14 cellular contexts compared by ENCODE assay signal in genomic region chr2:63855418-63856301, GRCh38. TPM values are rescaled to one million over a fixed set of nuclear protein-coding genes. Genes with fewer than 3 reads are reported as not detected.
A peak's percentile ranks its signal among the peaks of the same experiment; 100 is the strongest.
DNase-seq lines count a peak whose midpoint lies in the region; ATAC-seq, FAIRE-seq and TF ChIP-seq lines count a peak whose summit lies in the region.
"Had no signal": no experiment of that assay in that cellular context is flagged by ENCODE, and none has a peak within 500 bp of the region (broad histone marks: within the 10 kb centered on the region; RNA-seq: fewer than 3 reads in every experiment).

No MANE protein-coding gene starts in this region.

- no peak for TF ChIP-seq RAD21 in H1 (IDR thresholded peaks at IDR 0.05 in 1 of 2, conservative IDR thresholded peaks at IDR 0.05 in 1 of 2; ENCODE audit: low read depth in 2 of 2, low read length in 2 of 2)

- H4K5ac ChIP-seq in H1 (ENCODE audit: insufficient read length, low read depth, low read length), result no peak overlapping the region

- peak overlapping the region; percentile 37; the same call in 1 of the 2 replicates for H2BK5ac ChIP-seq in H1 (ENCODE audit: low read depth, low read length)

- H3K56ac ChIP-seq in H1 (replicated peaks; ENCODE audit: insufficient read length, low read depth, low read length), result no peak overlapping the region

- no peak for TF ChIP-seq CTCF in H1 (IDR thresholded peaks at IDR 0.05; ENCODE audit: control extremely low read depth in 1 of 3, insufficient read depth in 1 of 3, low read depth in 1 of 3, low read length in 3 of 3)

- peaks cover 45 to 100% of the 10 kb centered on the region in 2 experiments for H3K79me2 ChIP-seq in H1 (ENCODE audit: control insufficient read depth in 1 of 2, insufficient read depth in 2 of 2, low read length in 2 of 2)

- POLR2A ChIA-PET in T-cell (lab: Charles Lee), result interaction anchor here (1.1 to 1.4 kb wide), 3 partner anchors 11 to 14 kb away, joined by 4 to 14 read pairs (median 6); partner anchors contain the start of gene UGP2 (in 1 of the 2)
- POLR2A ChIA-PET in H1 (lab: Charles Lee; ENCODE audit: partially characterized antibody), result interaction anchor here (0.6 to 17.8 kb wide), 6 partner anchors 10 to 293 kb away, joined by 3 to 297 read pairs (median 4); partner anchors contain the start of gene UGP2

- no peak overlapping the region for H2BK12ac ChIP-seq in H1 (ENCODE audit: low read depth, low read length)

- intact Hi-C loops in activated naive CD4-positive, alpha-beta T cell treated with anti-CD3 and anti-CD28 coated beads for 36 hours (cut with micrococcal nuclease), result loop anchor here (1.0 to 5.0 kb wide), 3 partner anchors 15 to 1148 kb away; partner anchors contain the start of genes EHBP1, MDH1 and WDPCP

- no peaks in the 10 kb centered on the region for H3K23me2 ChIP-seq in H1 (ENCODE audit: low read depth, low read length)

- CTCF ChIA-PET in activated naive CD4-positive, alpha-beta T cell treated with anti-CD3 and anti-CD28 coated beads for 36 hours (lab: Charles Lee), result interaction anchor here (1.5 to 2.1 kb wide), 3 partner anchors 10 to 15 kb away, joined by 4 to 7 read pairs (median 5); partner anchors contain the start of gene UGP2
- CTCF ChIA-PET in T-cell (lab: Charles Lee), result interaction anchor here (0.7 to 2.0 kb wide), 13 partner anchors 9 to 818 kb away, joined by 3 to 15 read pairs (median 3); partner anchors contain the start of genes MDH1 (in 1 of the 2), UGP2 (in 1 of the 2) and WDPCP (in 1 of the 2)
- CTCF ChIA-PET in H1 (lab: Charles Lee; ENCODE audit: partially characterized antibody), result interaction anchor here (1.1 to 1.4 kb wide), 2 partner anchors 10 to 23 kb away, joined by 3 to 5 read pairs; no protein-coding TSS in a partner anchor

- H3K9ac ChIP-seq in H1 (replicated peaks in 1 of 4; ENCODE audit: extremely low read depth in 1 of 4, low read depth in 3 of 4, low read length in 3 of 4), result no peak overlapping the region; a peak in 2 of 7 replicates

- H3K14ac ChIP-seq in H1 (ENCODE audit: insufficient read length), result no peak overlapping the region

- H2AFZ ChIP-seq in H1 (ENCODE audit: low read length), result no peak overlapping the region

- no peak overlapping the region for H2BK120ac ChIP-seq in H1 (replicated peaks; ENCODE audit: low read depth, low read length)

- peaks cover 20% of the 10 kb centered on the region for H3K36me3 Mint-ChIP-seq in activated naive CD4-positive, alpha-beta T cell treated with anti-CD3 and anti-CD28 coated beads for 36 hours (ENCODE audit: low read depth)
- peaks cover 25% of the 10 kb centered on the region for H3K36me3 Mint-ChIP-seq in T-cell

- no peak overlapping the region for H2BK20ac ChIP-seq in H1 (ENCODE audit: low read length)

- no peak overlapping the region for H4K8ac ChIP-seq in H1 (ENCODE audit: extremely low read depth, insufficient read depth, low read length)

- peak overlapping the region; percentile 80 for H3K27ac Mint-ChIP-seq in activated naive CD4-positive, alpha-beta T cell treated with anti-CD3 and anti-CD28 coated beads for 36 hours
- peak overlapping the region; percentile 93 to 97 for H3K27ac Mint-ChIP-seq in T-cell
- peak overlapping the region in 1 of 2 donors; percentile 86 for H3K27ac Mint-ChIP-seq in stimulated activated naive CD8-positive, alpha-beta T cell treated with anti-CD3 and anti-CD28 coated beads, Interleukin-15, amount 100 ng/mL, for 72 hours

- no peaks in the 10 kb centered on the region for H3K27me3 ChIP-seq in H1 (replicated peaks in 1 of 4; ENCODE audit: control insufficient read depth in 3 of 4, extremely low read depth in 1 of 4, insufficient read depth in 3 of 4, low read length in 3 of 4)
- H3K27me3 ChIP-seq: ovary had no signal

- 96% methylated on average over 14 of the region's 14 CpGs; no CpG with 5 or more reads in 1 of the 2 experiments for WGBS in H1 (ENCODE audit: extremely low coverage in 1 of 2, insufficient coverage in 1 of 2, insufficient read length in 1 of 2, insufficient replicate concordance in 2 of 2, low coverage in 1 of 2, low lambda C conversion rate in 2 of 2, missing lambda C conversion rate in 1 of 2), 2 experiments

- 0 out of 2 replicates have a peak overlapping the region, but pooled peaks have one; percentile 32 for H3K27ac ChIP-seq in H1 (ENCODE audit: low read depth, low read length)
- H3K27ac ChIP-seq: ovary had no signal

- peaks cover 18 to 89% (median 41%) of the 10 kb centered on the region in 4 experiments for H3K36me3 ChIP-seq in H1 (ENCODE audit: control insufficient read depth in 2 of 4, insufficient read depth in 4 of 4, low read length in 3 of 4)
- H3K36me3 ChIP-seq: ovary had no signal

- H3K4ac ChIP-seq in H1 (replicated peaks; ENCODE audit: insufficient read length, low read depth, low read length), result no peak overlapping the region

- H3K9me3 Mint-ChIP-seq in activated naive CD4-positive, alpha-beta T cell treated with anti-CD3 and anti-CD28 coated beads for 36 hours, result no peaks in the 10 kb centered on the region
- H3K9me3 Mint-ChIP-seq in T-cell, result no peaks in the 10 kb centered on the region
- H3K9me3 Mint-ChIP-seq in stimulated activated naive CD8-positive, alpha-beta T cell treated with anti-CD3 and anti-CD28 coated beads, Interleukin-15, amount 100 ng/mL, for 72 hours, result no peaks in the 10 kb centered on the region

- peaks cover 18 to 35% (median 25%) of the 10 kb centered on the region in 4 experiments for H3K4me1 ChIP-seq in H1 (replicated peaks in 1 of 4; ENCODE audit: control insufficient read depth in 3 of 4, insufficient read depth in 4 of 4, low read length in 3 of 4)

- no peak overlapping the region for H3K4me3 ChIP-seq in H1 (ENCODE audit: extremely low read depth in 1 of 4, insufficient read depth in 2 of 4, low read depth in 3 of 4, low read length in 4 of 4)
- H3K4me3 ChIP-seq: HAP-1, ovary had no signal

- H4K20me1 ChIP-seq in H1 (replicated peaks in 1 of 2; ENCODE audit: control insufficient read depth in 1 of 2, insufficient read depth in 2 of 2, low read length in 2 of 2), result peaks cover 8 to 19% of the 10 kb centered on the region in 2 experiments

- DNase-seq in activated naive CD4-positive, alpha-beta T cell treated with anti-CD3 and anti-CD28 coated beads for 36 hours, result no peak
- no peak for DNase-seq in activated naive CD4-positive, alpha-beta T cell treated with anti-CD3 and anti-CD28 coated beads, Interleukin-2, amount 50 U/mL, for 16 hours
- DNase-seq in T-cell (peak in 6 of 34 experiments; percentile 1 to 35 (median 13)), H1 (ENCODE audit: low read depth in 1 of 2, low spot score in 2 of 2) (no peak), germinal center (ENCODE audit: low spot score) (no peak), T1000 (lab: John Stamatoyannopoulos, UW) (no peak)
- DNase-seq in stimulated activated naive CD8-positive, alpha-beta T cell treated with anti-CD3 and anti-CD28 coated beads, Interleukin-15, amount 100 ng/mL, for 72 hours, result no peak
- DNase-seq: DMS79 treated with DMSO at 0.1 percent for 48 hours; erythroblast; mesenchymal stem cell; ovary; stimulated activated CD8-positive, alpha-beta memory T cell treated with anti-CD3 and anti-CD28 coated beads, Interleukin-4, amount 100 ng/mL, for 48 hours had no signal

- H3K4me3 Mint-ChIP-seq in activated naive CD4-positive, alpha-beta T cell treated with anti-CD3 and anti-CD28 coated beads for 36 hours, result peak overlapping the region; percentile 22
- H3K4me3 Mint-ChIP-seq in T-cell, result peak overlapping the region; percentile 56 to 66 (median 61)
- peak overlapping the region; percentile 58 to 62 for H3K4me3 Mint-ChIP-seq in stimulated activated naive CD8-positive, alpha-beta T cell treated with anti-CD3 and anti-CD28 coated beads, Interleukin-15, amount 100 ng/mL, for 72 hours

- ATAC-seq in T-cell (replicated peaks in 1 of 4) (no peak), GM21447 (IDR thresholded peaks at IDR 0.05; ENCODE audit: unreplicated experiment) (no peak)
- peak; percentile 7 for ATAC-seq in stimulated activated naive CD8-positive, alpha-beta T cell treated with anti-CD3 and anti-CD28 coated beads, Interleukin-15, amount 100 ng/mL, for 72 hours

- TF ChIP-seq EP300 in H1 (IDR thresholded peaks at IDR 0.05; ENCODE audit: borderline replicate concordance in 1 of 2, low read depth in 2 of 2, low read length in 2 of 2), result no peak

- H3K9me3 ChIP-seq in H1 (ENCODE audit: insufficient read depth in 2 of 2, low read depth in 1 of 2, low read length in 1 of 2), result no peaks in the 10 kb centered on the region
- H3K9me3 ChIP-seq: HAP-1, ovary had no signal

- no peak overlapping the region for H4K91ac ChIP-seq in H1 (replicated peaks; ENCODE audit: insufficient read length, low read length)

- no peak for TF ChIP-seq POLR2A in H1 (IDR thresholded peaks at IDR 0.05; ENCODE audit: control extremely low read depth in 1 of 2, low read depth in 2 of 2, low read length in 2 of 2)

- H3K23ac ChIP-seq in H1 (ENCODE audit: insufficient read length), result no peak overlapping the region

- H3K18ac ChIP-seq in H1 (ENCODE audit: extremely low read depth, low read length), result no peak overlapping the region

- H3K79me1 ChIP-seq in H1 (ENCODE audit: low read depth, low read length), result 0 out of 2 replicates have a peak, but pooled peaks cover 6% of the 10 kb centered on the region

- FAIRE-seq in H1 (lab: Jason Lieb, UNC), result no peak

- H3K27me3 Mint-ChIP-seq in activated naive CD4-positive, alpha-beta T cell treated with anti-CD3 and anti-CD28 coated beads for 36 hours (ENCODE audit: low read depth), result no peaks in the 10 kb centered on the region
- H3K27me3 Mint-ChIP-seq in T-cell, result no peaks in the 10 kb centered on the region
- no peaks in the 10 kb centered on the region for H3K27me3 Mint-ChIP-seq in stimulated activated naive CD8-positive, alpha-beta T cell treated with anti-CD3 and anti-CD28 coated beads, Interleukin-15, amount 100 ng/mL, for 72 hours

- H3K4me1 Mint-ChIP-seq in activated naive CD4-positive, alpha-beta T cell treated with anti-CD3 and anti-CD28 coated beads for 36 hours (ENCODE audit: low read depth), result peaks cover 53% of the 10 kb centered on the region
- peaks cover 66 to 75% (median 67%) of the 10 kb centered on the region in 3 donors for H3K4me1 Mint-ChIP-seq in T-cell
- peaks cover 52% of the 10 kb centered on the region for H3K4me1 Mint-ChIP-seq in stimulated activated naive CD8-positive, alpha-beta T cell treated with anti-CD3 and anti-CD28 coated beads, Interleukin-15, amount 100 ng/mL, for 72 hours

- H2AK5ac ChIP-seq in H1 (ENCODE audit: low read depth, low read length), result no peak overlapping the region

- no peak overlapping the region for H3K4me2 ChIP-seq in H1 (ENCODE audit: insufficient read depth in 1 of 2, low read depth in 2 of 2, low read length in 2 of 2)

- no peak overlapping the region for H2BK15ac ChIP-seq in H1 (ENCODE audit: low read length)

RNA-seq across cellular contexts. Expression of gene UGP2, which starts 14.0 kb away (rescaled TPM):
- 10 to 100 TPM; 82.2 to 93.1 TPM for total RNA-seq in activated naive CD4-positive, alpha-beta T cell treated with anti-CD3 and anti-CD28 coated beads for 36 hours
- total RNA-seq in T-cell, result 100 to 1,000 TPM in 1 of 5 donors, 10 to 100 TPM in 4; 67.4 to 103 (median 80.1) TPM
- 925 and 956 TPM in 2 replicates for total RNA-seq in H1 (2021; fragmentation: NEBNext Ultra II Directional; extraction: Animal tissue kit (Norgen Biotek cat#: 25700))
- 130 and 278 TPM in 2 replicates for polyA plus RNA-seq in H1 (2011; rRNA removed)
- polyA plus RNA-seq in H1 (2011; cell fraction: cytosol; rRNA removed), result 376 TPM
- 74.2 TPM for polyA plus RNA-seq in H1 (2011; cell fraction: nucleus; rRNA removed)
- polyA plus RNA-seq in H1 (2012, experiment 1 of 2), result 531 to 1,061 TPM (median 542 TPM) in 4 replicates
- polyA plus RNA-seq in H1 (2012, experiment 2 of 2), result 80.5 TPM
- 627 TPM for polyA plus RNA-seq in H1 (2013, experiment 1 of 2)
- polyA plus RNA-seq in H1 (2013, experiment 2 of 2), result 641 TPM
- 191 and 331 TPM in 2 replicates for polyA minus RNA-seq in H1 (2011; rRNA and poly(A)+ RNA removed)
- 336 TPM for polyA minus RNA-seq in H1 (2011; cell fraction: cytosol; rRNA and poly(A)+ RNA removed)
- polyA minus RNA-seq in H1 (2011; cell fraction: nucleus; rRNA and poly(A)+ RNA removed), result 322 TPM
